32 cellular contexts compared by ENCODE assay signal in the genomic region with DNA sequence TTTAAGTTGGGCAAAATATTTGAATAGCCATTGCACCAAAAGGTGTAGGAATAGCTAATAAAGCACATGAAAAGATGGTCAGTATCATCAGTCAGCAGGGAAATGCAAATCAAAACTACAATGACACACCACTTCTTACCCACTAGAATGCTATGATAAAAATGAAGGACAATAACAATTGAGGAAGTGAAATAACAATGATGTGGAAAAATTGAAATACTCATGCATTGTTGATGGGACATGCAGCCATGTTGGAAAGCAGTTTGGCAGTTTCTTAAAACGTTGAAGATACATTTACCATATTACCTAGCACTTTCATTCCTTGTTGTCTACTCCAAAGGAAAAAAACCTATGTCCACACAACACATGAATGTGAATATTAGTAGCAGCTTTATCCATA. TPM values are rescaled to one million over a fixed set of nuclear protein-coding genes. Genes with fewer than 3 reads are reported as not detected.
"Had no signal": no experiment of that assay in that cellular context is flagged by ENCODE, and none has a peak within 500 bp of the region (broad histone marks: within the 10 kb centered on the region; RNA-seq: fewer than 3 reads in every experiment).

No MANE protein-coding gene starts in this region.

- DNase-seq: effector CD8-positive, alpha-beta T cell; endodermal cell; gastrocnemius medialis; head of caudate nucleus; kidney; natural killer cell; occipital lobe; ovary; posterior cingulate gyrus; psoas muscle; right cardiac atrium; sigmoid colon; stimulated activated CD4-positive, alpha-beta T cell treated with anti-CD3 and anti-CD28 coated beads, Interleukin-2, amount 100 ng/mL, for 24 hours; stimulated activated CD4-positive, alpha-beta T cell treated with anti-CD3 and anti-CD28 coated beads, Interleukin-4, amount 100 ng/mL, for 24 hours; stimulated activated naive CD4-positive, alpha-beta T cell treated with Interleukin-2 at 50 U/mL for 16 hours; stomach; thyroid gland; trophoblast cell had no signal

- H3K4me1 Mint-ChIP-seq: endodermal cell; memory B cell; natural killer cell; stimulated activated effector memory CD8-positive, alpha-beta T cell treated with anti-CD3 and anti-CD28 coated beads, Interleukin-12 subunit alpha, Interleukin-12 subunit beta, amount 100 ng/mL, for 72 hours had no signal

- H3K27me3 ChIP-seq: gastrocnemius medialis, ovary, sigmoid colon, stomach, thyroid gland had no signal

- FAIRE-seq: kidney had no signal

- H3K9me3 Mint-ChIP-seq: endodermal cell, memory B cell had no signal

- H3K27ac ChIP-seq: epithelial cell of prostate, gastrocnemius medialis, ovary, psoas muscle, sigmoid colon, stomach, thyroid gland had no signal

- H3K36me3 ChIP-seq: gastrocnemius medialis, ovary, sigmoid colon, stomach, thyroid gland had no signal

- H3K27ac Mint-ChIP-seq: endodermal cell; memory B cell; natural killer cell; stimulated activated effector memory CD8-positive, alpha-beta T cell treated with anti-CD3 and anti-CD28 coated beads, Interleukin-12 subunit alpha, Interleukin-12 subunit beta, amount 100 ng/mL, for 72 hours had no signal

- H3K36me3 Mint-ChIP-seq: memory B cell; natural killer cell; stimulated activated effector memory CD8-positive, alpha-beta T cell treated with anti-CD3 and anti-CD28 coated beads, Interleukin-12 subunit alpha, Interleukin-12 subunit beta, amount 100 ng/mL, for 72 hours had no signal

- H3K4me3 Mint-ChIP-seq: endodermal cell; memory B cell; natural killer cell; stimulated activated effector memory CD8-positive, alpha-beta T cell treated with anti-CD3 and anti-CD28 coated beads, Interleukin-12 subunit alpha, Interleukin-12 subunit beta, amount 100 ng/mL, for 72 hours had no signal

- ATAC-seq: esophagus mucosa; gastrocnemius medialis; left lobe of liver; natural killer cell; psoas muscle; right cardiac atrium; stimulated activated effector memory CD8-positive, alpha-beta T cell treated with anti-CD3 and anti-CD28 coated beads, Interleukin-12 subunit alpha, Interleukin-12 subunit beta, amount 100 ng/mL, for 72 hours had no signal

- H3K4me3 ChIP-seq: gastrocnemius medialis, lung, ovary, psoas muscle, sigmoid colon, stomach, thyroid gland had no signal

- H3K9me3 ChIP-seq: gastrocnemius medialis, sigmoid colon, stomach, thyroid gland had no signal

- H3K4me1 ChIP-seq: gastrocnemius medialis, psoas muscle, sigmoid colon, stomach, thyroid gland had no signal

RNA-seq across cellular contexts. Expression of a gene that starts 28.4 kb away (rescaled TPM):
- total RNA-seq: endodermal cell, esophagus mucosa, gastrocnemius medialis, glomerular endothelial cell, kidney, left lobe of liver, lung, mononuclear cell, natural killer cell, occipital lobe, ovary, psoas muscle, renal cortical epithelial cell, right cardiac atrium, sigmoid colon, skeletal muscle tissue, stomach, temporal lobe, thyroid gland, urinary bladder had no signal
- polyA plus RNA-seq: liver, lung, neural cell, psoas muscle, right cardiac atrium, stomach, urinary bladder had no signal
